Comparison of ENCODE assay signal across 14 cellular contexts in the genomic region with DNA sequence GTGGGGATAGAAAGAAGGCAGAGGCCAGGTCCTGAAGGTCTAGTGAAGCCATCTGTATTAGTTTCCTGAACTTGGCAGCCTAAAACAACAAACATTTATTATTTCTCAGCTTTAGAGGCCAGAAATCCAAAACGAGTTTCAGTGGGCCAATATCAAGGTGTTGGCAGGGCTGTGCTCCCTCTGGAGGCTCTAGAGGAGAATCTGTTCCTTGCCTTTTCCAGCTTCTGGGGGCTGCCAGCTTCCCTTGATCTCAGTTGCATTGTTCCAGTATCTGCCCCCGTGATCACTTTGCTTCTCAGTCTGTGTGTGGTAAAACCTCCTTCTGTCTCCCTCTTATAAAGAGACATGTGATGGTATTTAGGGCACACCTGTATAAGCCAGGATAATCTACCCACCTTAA.
"Had no signal": no experiment of that assay in that cellular context is flagged by ENCODE, and none has a peak within 500 bp of the region (broad histone marks: within the 10 kb centered on the region; RNA-seq: fewer than 3 reads in every experiment).

No MANE protein-coding gene starts in this region.

- H3K27me3 ChIP-seq: pancreas had no signal

- H3K27ac Mint-ChIP-seq: activated CD4-positive, alpha-beta memory T cell treated with anti-CD3 and anti-CD28 coated beads, Interleukin-2, amount 10 ng/mL, durations not matched to agents 7 days and 5 days; effector memory CD8-positive, alpha-beta T cell had no signal

- H3K4me3 ChIP-seq: gastroesophageal sphincter, lung, pancreas, tibial artery had no signal

- DNase-seq: activated CD4-positive, alpha-beta memory T cell treated with anti-CD3 and anti-CD28 coated beads, Interleukin-2, amount 10 ng/mL, durations not matched to agents 7 days and 5 days; activated effector memory CD4-positive, alpha-beta T cell treated with Interleukin-2 at 50 U/mL for 16 hours; activated naive CD4-positive, alpha-beta T cell treated with anti-CD3 and anti-CD28 coated beads, Interleukin-2, amount 50 U/mL, for 16 hours; activated T-cell treated with anti-CD3 and anti-CD28 coated beads, Interleukin-2, amount 50 U/mL, for 4 hours; effector memory CD8-positive, alpha-beta T cell; left colon; pancreas; stimulated activated CD4-positive, alpha-beta T cell treated with anti-CD3 and anti-CD28 coated beads, Interleukin-2, amount 100 ng/mL, for 24 hours; T-helper 1 cell; T1000; tibial artery had no signal

- H3K4me1 ChIP-seq: gastroesophageal sphincter, pancreas, tibial artery had no signal

- H3K9me3 ChIP-seq: gastroesophageal sphincter, pancreas, tibial artery had no signal

- H3K4me3 Mint-ChIP-seq: activated CD4-positive, alpha-beta memory T cell treated with anti-CD3 and anti-CD28 coated beads, Interleukin-2, amount 10 ng/mL, durations not matched to agents 7 days and 5 days; activated T-cell treated with anti-CD3 and anti-CD28 coated beads, Interleukin-2, amount 50 U/mL, for 4 hours; effector memory CD8-positive, alpha-beta T cell had no signal

- H3K4me1 Mint-ChIP-seq: activated CD4-positive, alpha-beta memory T cell treated with anti-CD3 and anti-CD28 coated beads, Interleukin-2, amount 10 ng/mL, durations not matched to agents 7 days and 5 days had no signal

- H3K27me3 Mint-ChIP-seq: activated CD4-positive, alpha-beta memory T cell treated with anti-CD3 and anti-CD28 coated beads, Interleukin-2, amount 10 ng/mL, durations not matched to agents 7 days and 5 days had no signal

- H3K9me3 Mint-ChIP-seq: activated CD4-positive, alpha-beta memory T cell treated with anti-CD3 and anti-CD28 coated beads, Interleukin-2, amount 10 ng/mL, durations not matched to agents 7 days and 5 days; activated T-cell treated with anti-CD3 and anti-CD28 coated beads, Interleukin-2, amount 50 U/mL, for 4 hours; effector memory CD8-positive, alpha-beta T cell had no signal

- H3K36me3 ChIP-seq: gastroesophageal sphincter, pancreas, tibial artery had no signal

- ATAC-seq: activated T-cell treated with anti-CD3 and anti-CD28 coated beads, Interleukin-2, amount 50 U/mL, for 4 hours; effector memory CD8-positive, alpha-beta T cell; gastroesophageal sphincter; left colon; pancreas; SK-N-SH treated with all-trans-retinoic acid at 6 μM for 48 hours had no signal

- H3K27ac ChIP-seq: gastroesophageal sphincter, pancreas, tibial artery had no signal
